22 cellular contexts compared by ENCODE assay signal in the genomic region with DNA sequence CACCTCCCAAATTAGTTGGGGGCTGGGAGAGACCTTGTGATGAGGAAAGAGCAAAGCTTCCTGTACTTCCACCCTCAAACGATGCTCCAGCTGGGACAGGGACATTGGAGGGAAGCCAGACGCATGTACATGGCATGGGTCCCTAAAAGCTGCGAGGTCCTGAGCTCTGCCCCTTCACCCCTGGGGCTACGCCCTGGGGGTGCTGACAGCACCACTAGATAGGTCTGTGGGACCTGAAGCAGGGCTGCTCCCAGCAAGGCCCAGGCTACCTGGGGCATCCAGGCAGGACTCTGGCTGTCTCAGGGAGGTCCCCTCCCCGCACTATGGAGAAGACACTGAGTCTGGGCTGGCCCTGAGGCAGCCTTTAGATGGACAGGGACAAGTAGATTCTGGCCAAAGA.
A peak's percentile ranks its signal among the peaks of the same experiment; 100 is the strongest.
DNase-seq lines count a peak whose midpoint lies in the region; ATAC-seq, FAIRE-seq and TF ChIP-seq lines count a peak whose summit lies in the region.
"Had no signal": no experiment of that assay in that cellular context is flagged by ENCODE, and none has a peak within 500 bp of the region (broad histone marks: within the 10 kb centered on the region; RNA-seq: fewer than 3 reads in every experiment).

No MANE protein-coding gene starts in this region.

- POLR2A ChIA-PET in IMR-90 (lab: Charles Lee; ENCODE audit: unreplicated experiment) (no interaction called here), WTC11 (lab: Charles Lee) (no interaction called here)

- peak overlapping the region in 1 of 2 experiments; percentile 7 for H2BK12ac ChIP-seq in mesenchymal stem cell (ENCODE audit: low read length in 2 of 2)

- dilution Hi-C loops in IMR-90 (cut with HindIII; ENCODE audit: low sequenced_read_pairs, unreplicated experiment), result no loop called here

- H3K4me3 Mint-ChIP-seq in astrocyte (ENCODE audit: unreplicated experiment), result no peak overlapping the region
- H3K4me3 Mint-ChIP-seq in WTC11, result no peak overlapping the region
- H3K4me3 Mint-ChIP-seq: activated naive CD8-positive, alpha-beta T cell treated with anti-CD3 and anti-CD28 coated beads for 36 hours; naive thymus-derived CD8-positive, alpha-beta T cell had no signal

- peak overlapping the region; percentile 69 for H2AK5ac ChIP-seq in IMR-90 (ENCODE audit: low read depth, low read length)
- peak overlapping the region; percentile 77 for H2AK5ac ChIP-seq in mesenchymal stem cell (ENCODE audit: low read length, severe bottlenecking)

- H3K27me3 Mint-ChIP-seq in astrocyte (ENCODE audit: low read depth, unreplicated experiment), result peaks cover 57% of the 10 kb centered on the region
- no peaks in the 10 kb centered on the region for H3K27me3 Mint-ChIP-seq in WTC11 (ENCODE audit: low read depth)
- H3K27me3 Mint-ChIP-seq: activated naive CD8-positive, alpha-beta T cell treated with anti-CD3 and anti-CD28 coated beads for 36 hours had no signal

- no peak overlapping the region for H3K9ac ChIP-seq in IMR-90 (ENCODE audit: low read depth, low read length)
- no peak overlapping the region for H3K9ac ChIP-seq in astrocyte (ENCODE audit: low read length)
- peak overlapping the region; percentile 78 for H3K9ac ChIP-seq in mesenchymal stem cell (ENCODE audit: low read length)

- H2AFZ ChIP-seq in IMR-90 (replicated peaks; ENCODE audit: low read length, poor library complexity), result peak overlapping the region; percentile 91
- no peak overlapping the region for H2AFZ ChIP-seq in astrocyte (ENCODE audit: low read depth, low read length)
- H2AFZ ChIP-seq in mesenchymal stem cell (ENCODE audit: low read depth, low read length), result no peak overlapping the region

- peaks cover 35% of the 10 kb centered on the region for H3K9me1 ChIP-seq in IMR-90 (ENCODE audit: insufficient read depth, low read length)

- H3K79me1 ChIP-seq in IMR-90 (ENCODE audit: low read depth in 1 of 2, low read length in 2 of 2), result peaks cover 0 to 25% of the 10 kb centered on the region in 2 experiments; a peak in 2 of 4 replicates
- H3K79me1 ChIP-seq in mesenchymal stem cell (replicated peaks; ENCODE audit: low read length, poor library complexity, severe bottlenecking), result peaks cover 53% of the 10 kb centered on the region

- H3K9me3 Mint-ChIP-seq in astrocyte (ENCODE audit: unreplicated experiment) (peaks cover 3% of the 10 kb centered on the region), WTC11 (no peaks in the 10 kb centered on the region)
- H3K9me3 Mint-ChIP-seq in activated naive CD4-positive, alpha-beta T cell treated with anti-CD3 and anti-CD28 coated beads, Interleukin-2, amount 50 U/mL, for 72 hours, result no peaks in the 10 kb centered on the region
- H3K9me3 Mint-ChIP-seq: activated naive CD8-positive, alpha-beta T cell treated with anti-CD3 and anti-CD28 coated beads for 36 hours; activated T-helper 2 cell treated with anti-CD3 and anti-CD28 coated beads, Interferon-gamma antibody, Interleukin-2, Interleukin-4, amounts not matched to agents 10 μg/mL and 5 μg/mL and 100 μg/mL, durations not matched to agents 14 hours and 24 hours and 36 hours; naive thymus-derived CD8-positive, alpha-beta T cell had no signal

- in situ Hi-C loops in IMR-90 (cut with MboI; ENCODE audit: low sequenced_read_pairs), result no loop called here

- H3K4me1 Mint-ChIP-seq in astrocyte (ENCODE audit: low read depth, unreplicated experiment) (no peaks in the 10 kb centered on the region), WTC11 (no peaks in the 10 kb centered on the region; the same call in 1 of the 2 replicates)
- H3K4me1 Mint-ChIP-seq: activated naive CD8-positive, alpha-beta T cell treated with anti-CD3 and anti-CD28 coated beads for 36 hours; naive thymus-derived CD8-positive, alpha-beta T cell had no signal

- peaks cover 6% of the 10 kb centered on the region for H3K79me2 ChIP-seq in astrocyte (ENCODE audit: insufficient read depth, low read length)

- H2BK120ac ChIP-seq in IMR-90 (ENCODE audit: low read depth, low read length) (peak overlapping the region; percentile 93), mesenchymal stem cell (ENCODE audit: low read depth, low read length) (no peak overlapping the region)

- H3K4ac ChIP-seq in IMR-90 (ENCODE audit: low read depth, low read length) (peak overlapping the region; percentile 94), mesenchymal stem cell (ENCODE audit: low read depth in 1 of 2, low read length in 2 of 2) (no peak overlapping the region)

- H4K91ac ChIP-seq in IMR-90 (ENCODE audit: insufficient read depth, low read depth, low read length) (peak overlapping the region; percentile 83), mesenchymal stem cell (ENCODE audit: low read length) (no peak overlapping the region)

- no peak for TF ChIP-seq POLR2A in IMR-90 (IDR thresholded peaks at IDR 0.05; ENCODE audit: low read depth, low read length)
- no peak for TF ChIP-seq POLR2A in spleen (IDR thresholded peaks at IDR 0.05)

- FAIRE-seq in astrocyte (lab: Jason Lieb, UNC), result no peak
- FAIRE-seq: HTR-8/SVneo had no signal

- BruUV-seq in IMR-90 (replicated peaks; lab: Mats Ljungman, UMichigan), result no TSS peak

- peak overlapping the region; percentile 38 for H4K5ac ChIP-seq in IMR-90 (ENCODE audit: low read depth, low read length)

- no peak overlapping the region for H3K4me3 ChIP-seq in IMR-90 (ENCODE audit: insufficient read depth, low read depth, low read length)
- no peak overlapping the region for H3K4me3 ChIP-seq in astrocyte (ENCODE audit: insufficient read depth, low read depth, low read length)
- peak overlapping the region in 1 of 2 experiments; percentile 16 for H3K4me3 ChIP-seq in mesenchymal stem cell (ENCODE audit: insufficient read depth in 1 of 2, low read depth in 1 of 2, low read length in 2 of 2)
- H3K4me3 ChIP-seq in spleen, result no peak overlapping the region
- H3K4me3 ChIP-seq: colonic mucosa, esophagus muscularis mucosa, SJSA1 had no signal

- H3K18ac ChIP-seq in IMR-90 (ENCODE audit: low read depth, low read length), result peak overlapping the region; percentile 46
- no peak overlapping the region for H3K18ac ChIP-seq in mesenchymal stem cell (ENCODE audit: low read depth in 1 of 2, low read length in 2 of 2)

- H3K4me1 ChIP-seq in IMR-90 (ENCODE audit: control insufficient read depth, insufficient read depth, low read length), result peaks cover 37% of the 10 kb centered on the region
- H3K4me1 ChIP-seq in astrocyte (ENCODE audit: insufficient read depth, low read length), result peaks cover 7% of the 10 kb centered on the region
- H3K4me1 ChIP-seq in mesenchymal stem cell (ENCODE audit: control insufficient read depth, insufficient read depth, low read depth, low read length), result peaks cover 59% of the 10 kb centered on the region
- no peaks in the 10 kb centered on the region for H3K4me1 ChIP-seq in spleen
- H3K4me1 ChIP-seq: colonic mucosa had no signal

- H2BK5ac ChIP-seq in IMR-90 (ENCODE audit: low read depth, low read length, poor library complexity, severe bottlenecking) (peak overlapping the region; percentile 60), mesenchymal stem cell (ENCODE audit: low read depth, low read length, poor library complexity, severe bottlenecking) (no peak overlapping the region)

- H3K27me3 ChIP-seq in IMR-90 (ENCODE audit: control insufficient read depth, insufficient read depth, low read length) (no peaks in the 10 kb centered on the region), astrocyte (ENCODE audit: insufficient read depth, low read length) (no peaks in the 10 kb centered on the region), mesenchymal stem cell (ENCODE audit: control insufficient read depth in 1 of 2, insufficient read depth in 1 of 2, low read length in 2 of 2) (peaks cover 0 to 37% of the 10 kb centered on the region in 2 experiments), spleen (replicated peaks in 1 of 7) (peaks cover 0 to 15% (median 0%) of the 10 kb centered on the region in 7 donors)
- H3K27me3 ChIP-seq: colonic mucosa, SJSA1 had no signal

- H3K36me3 Mint-ChIP-seq in astrocyte (ENCODE audit: low read depth, unreplicated experiment) (no peaks in the 10 kb centered on the region), WTC11 (no peaks in the 10 kb centered on the region)
- no peaks in the 10 kb centered on the region for H3K36me3 Mint-ChIP-seq in activated naive CD4-positive, alpha-beta T cell treated with anti-CD3 and anti-CD28 coated beads, Interleukin-2, amount 50 U/mL, for 72 hours
- H3K36me3 Mint-ChIP-seq: activated naive CD8-positive, alpha-beta T cell treated with anti-CD3 and anti-CD28 coated beads for 36 hours; naive thymus-derived CD8-positive, alpha-beta T cell had no signal

- H3K36me3 ChIP-seq in IMR-90 (ENCODE audit: control insufficient read depth, insufficient read depth, low read length) (no peaks in the 10 kb centered on the region), astrocyte (ENCODE audit: insufficient read depth, low read length) (no peaks in the 10 kb centered on the region), mesenchymal stem cell (ENCODE audit: control insufficient read depth in 1 of 2, insufficient read depth in 2 of 2, low read depth in 1 of 2, low read length in 2 of 2) (peaks cover 0 to 31% of the 10 kb centered on the region in 2 experiments), spleen (no peaks in the 10 kb centered on the region)
- H3K36me3 ChIP-seq: colonic mucosa, esophagus muscularis mucosa, SJSA1 had no signal

- H3K4me2 ChIP-seq in IMR-90 (ENCODE audit: low read depth, low read length), result 0 out of 2 replicates have a peak overlapping the region, but pooled peaks have one; percentile 18
- H3K4me2 ChIP-seq in astrocyte (ENCODE audit: low read length), result peak overlapping the region; percentile 41
- H3K4me2 ChIP-seq in mesenchymal stem cell (ENCODE audit: low read length, poor library complexity, severe bottlenecking), result no peak overlapping the region

- ATAC-seq in IMR-90 (ENCODE audit: low read depth) (peak; percentile 3), WTC11 (no peak)
- ATAC-seq in activated naive CD4-positive, alpha-beta T cell treated with anti-CD3 and anti-CD28 coated beads, Interleukin-2, amount 50 U/mL, for 72 hours, result no peak
- ATAC-seq: naive thymus-derived CD8-positive, alpha-beta T cell; stimulated activated naive CD8-positive, alpha-beta T cell treated with anti-CD3 and anti-CD28 coated beads, Interleukin-15, Interleukin-2, amounts not matched to agents 100 U/mL and 50 U/mL, for 24 hours had no signal

- 100% methylated on average over 1 of the region's 5 CpGs; no CpG with 5 or more reads in 1 of the 2 experiments for WGBS in IMR-90 (ENCODE audit: extremely low coverage in 2 of 2, insufficient read length in 1 of 2), 2 experiments
- WGBS in mesenchymal stem cell, result 86% methylated on average over 5 of the region's 5 CpGs
- WGBS in spleen, 5 donors, result 60 to 78% (median 72%) methylated on average over 4 to 5 of the region's 5 CpGs

- H2AK9ac ChIP-seq in IMR-90 (replicated peaks; ENCODE audit: low read depth, low read length, poor library complexity), result peak overlapping the region; percentile 80

- TF ChIP-seq CTCF in IMR-90 (conservative IDR thresholded peaks at IDR 0.05; ENCODE audit: low read depth, low read length) (no peak), astrocyte (IDR thresholded peaks at IDR 0.05; ENCODE audit: insufficient read depth, low read depth, low read length) (no peak), spleen (IDR thresholded peaks at IDR 0.05 in 8 of 11, conservative IDR thresholded peaks at IDR 0.05 in 3 of 11) (no peak), WTC11 (IDR thresholded peaks at IDR 0.05) (no peak)

- H3K9me3 ChIP-seq in IMR-90 (ENCODE audit: control insufficient read depth, insufficient read depth, low read length) (no peaks in the 10 kb centered on the region), astrocyte (ENCODE audit: insufficient read depth, low read depth, low read length) (no peaks in the 10 kb centered on the region), mesenchymal stem cell (ENCODE audit: control insufficient read depth, low read length) (no peaks in the 10 kb centered on the region), spleen (no peaks in the 10 kb centered on the region)
- H3K9me3 ChIP-seq: colonic mucosa, esophagus muscularis mucosa, SJSA1 had no signal

- peak overlapping the region; percentile 74 for H3K27ac ChIP-seq in IMR-90 (ENCODE audit: insufficient read depth, low read length)
- no peak overlapping the region for H3K27ac ChIP-seq in astrocyte (ENCODE audit: low read depth, low read length)
- peak overlapping the region; percentile 77 for H3K27ac ChIP-seq in mesenchymal stem cell (ENCODE audit: low read length, poor library complexity, severe bottlenecking)
- no peak overlapping the region for H3K27ac ChIP-seq in spleen
- H3K27ac ChIP-seq: colonic mucosa, VCaP had no signal

- H3K27ac Mint-ChIP-seq in astrocyte (ENCODE audit: unreplicated experiment) (no peak overlapping the region), WTC11 (no peak overlapping the region)
- no peak overlapping the region for H3K27ac Mint-ChIP-seq in activated naive CD4-positive, alpha-beta T cell treated with anti-CD3 and anti-CD28 coated beads, Interleukin-2, amount 50 U/mL, for 72 hours
- H3K27ac Mint-ChIP-seq: activated naive CD8-positive, alpha-beta T cell treated with anti-CD3 and anti-CD28 coated beads for 36 hours; activated T-helper 2 cell treated with anti-CD3 and anti-CD28 coated beads, Interferon-gamma antibody, Interleukin-2, Interleukin-4, amounts not matched to agents 10 μg/mL and 5 μg/mL and 100 μg/mL, durations not matched to agents 14 hours and 24 hours and 36 hours; naive thymus-derived CD8-positive, alpha-beta T cell had no signal

- no peak for TF ChIP-seq RAD21 in IMR-90 (IDR thresholded peaks at IDR 0.05; ENCODE audit: low read length)

- CTCF ChIA-PET in IMR-90 (lab: Yijun Ruan, JAX), result no interaction called here
- CTCF ChIA-PET in WTC11 (lab: Charles Lee), result interaction anchor here (0.6 to 3.0 kb wide), 8 partner anchors 10 to 174 kb away, joined by 3 to 28 read pairs (median 6); no protein-coding TSS in a partner anchor

- peak overlapping the region; percentile 80 for H3K23ac ChIP-seq in IMR-90 (ENCODE audit: low read depth, low read length)
- H3K23ac ChIP-seq in mesenchymal stem cell (ENCODE audit: low read length in 2 of 2), result no peak overlapping the region

- H4K8ac ChIP-seq in IMR-90 (ENCODE audit: low read depth in 2 of 2, low read length in 2 of 2), result peak overlapping the region; percentile 77 to 78
- H4K8ac ChIP-seq in mesenchymal stem cell (ENCODE audit: low read length), result no peak overlapping the region

- H2BK15ac ChIP-seq in IMR-90 (ENCODE audit: low read depth, low read length) (peak overlapping the region; percentile 57), mesenchymal stem cell (ENCODE audit: low read depth, poor library complexity, severe bottlenecking) (no peak overlapping the region)

- H3K14ac ChIP-seq in IMR-90 (replicated peaks; ENCODE audit: low read depth, low read length) (peak overlapping the region; percentile 81; the same call in 1 of the 2 replicates), mesenchymal stem cell (ENCODE audit: low read length in 2 of 2) (peak overlapping the region in 1 of 2 experiments; percentile 9)

- H3K56ac ChIP-seq in IMR-90 (ENCODE audit: extremely low read depth, insufficient read depth, low read length), result peak overlapping the region; percentile 27; the same call in 1 of the 2 replicates

- intact Hi-C loops in IMR-90 (cut with micrococcal nuclease) (no loop called here), spleen (cut with DNase I; ENCODE audit: low total_unique reads) (no loop called here)

- peak overlapping the region; percentile 82 for H2BK20ac ChIP-seq in IMR-90 (ENCODE audit: low read depth, low read length)

- H4K20me1 ChIP-seq in IMR-90 (ENCODE audit: insufficient read depth, low read length) (no peaks in the 10 kb centered on the region), astrocyte (ENCODE audit: insufficient read depth, low read length) (peaks cover 93% of the 10 kb centered on the region)

- no peak for DNase-seq in IMR-90
- DNase-seq in astrocyte (ENCODE audit: low read depth), result no peak
- DNase-seq in mesenchymal stem cell, result no peak
- DNase-seq in spleen, result peak; percentile 51
- no peak for DNase-seq in effector CD4-positive, alpha-beta T cell
- DNase-seq in cerebellar cortex (ENCODE audit: low spot score), result no peak
- DNase-seq in activated naive CD4-positive, alpha-beta T cell treated with anti-CD3 and anti-CD28 coated beads, Interleukin-2, amount 50 U/mL, for 72 hours (ENCODE audit: low spot score in 2 of 2), result no peak
- no peak for DNase-seq in WTC11 (ENCODE audit: low spot score)
- DNase-seq: activated CD4-positive, alpha-beta T cell treated with anti-CD3 and anti-CD28 coated beads, Interleukin-2, amount 50 U/mL, for 4 hours; activated CD8-positive, alpha-beta memory T cell treated with anti-CD3 and anti-CD28 coated beads, Interleukin-2, amount 50 U/mL, for 4 hours; activated naive CD8-positive, alpha-beta T cell treated with anti-CD3 and anti-CD28 coated beads for 36 hours; colonic mucosa; Kasumi-1; NCI-H2029; stimulated activated CD4-positive, alpha-beta T cell treated with anti-CD3 and anti-CD28 coated beads, Interleukin-4, amount 100 ng/mL, for 24 hours; stimulated activated naive CD8-positive, alpha-beta T cell treated with anti-CD3 and anti-CD28 coated beads, Interleukin-15, Interleukin-2, amounts not matched to agents 100 U/mL and 50 U/mL, for 24 hours had no signal

Comparison
In these comparisons a context has a peak if more than half of its experiments do, and no peak if none do; other contexts are left out.
1. H3K27ac ChIP-seq: peak in IMR-90 (single experiment) and mesenchymal stem cell (single experiment); none in astrocyte (single experiment) and spleen (0 of 8).